Comparison of ENCODE assay signal across 26 cellular contexts in the genomic region with DNA sequence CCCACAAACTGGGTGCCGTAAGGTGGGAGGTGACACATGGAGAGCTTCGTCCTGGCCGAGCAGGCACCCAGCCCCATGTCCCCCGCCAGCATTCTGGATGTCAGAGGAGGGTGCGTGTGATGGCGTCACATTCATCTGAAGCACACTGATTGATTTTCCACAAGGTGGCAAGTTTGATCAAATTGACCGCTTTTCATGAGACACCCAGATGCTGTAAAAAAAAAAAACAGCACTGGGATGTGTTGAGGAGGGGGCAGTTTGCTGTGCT. TPM values are rescaled to one million over a fixed set of nuclear protein-coding genes. Genes with fewer than 3 reads are reported as not detected.
DNase-seq lines count a peak whose midpoint lies in the region; ATAC-seq and TF ChIP-seq lines count a peak whose summit lies in the region.
"Had no signal": no experiment of that assay in that cellular context is flagged by ENCODE, and none has a peak within 500 bp of the region (broad histone marks: within the 10 kb centered on the region; RNA-seq: fewer than 3 reads in every experiment).

No MANE protein-coding gene starts in this region.

- intact Hi-C loops in cardiac septum (cut with DNase I) = no loop called here

- no peaks in the 10 kb centered on the region for H3K9me3 ChIP-seq in cardiac muscle cell (ENCODE audit: low read depth)
- H3K9me3 ChIP-seq: SJCRH30 had no signal

- H3K27me3 ChIP-seq in cardiac muscle cell = no peaks in the 10 kb centered on the region
- H3K27me3 ChIP-seq: SJCRH30 had no signal

- H3K27ac ChIP-seq in cardiac muscle cell = peak overlapping the region; percentile 64
- H3K27ac ChIP-seq: SJCRH30 had no signal

- H3K36me3 ChIP-seq in cardiac muscle cell = peaks cover 5% of the 10 kb centered on the region

- DNase-seq in cardiac muscle cell (ENCODE audit: low read depth in 1 of 2, low spot score in 1 of 2) (no peak), cardiac septum (ENCODE audit: low spot score) (no peak), C1 segment of cervical spinal cord (lab: John Stamatoyannopoulos, UW) (no peak), OCI-M2 (lab: John Stamatoyannopoulos, UW; ENCODE audit: unreplicated experiment) (no peak), KBM-7 (no peak)
- DNase-seq in activated naive CD8-positive, alpha-beta T cell treated with anti-CD3 and anti-CD28 coated beads, Interleukin-2, amount 50 U/mL, for 24 hours = no peak
- DNase-seq: activated CD4-positive, alpha-beta T cell treated with anti-CD3 and anti-CD28 coated beads, Interleukin-2, amount 50 U/mL, for 48 hours; activated naive CD4-positive, alpha-beta T cell treated with anti-CD3 and anti-CD28 coated beads for 36 hours; cerebellar nuclear complex; hypothalamus; KG1; NCI-H1694; NCI-H2171; NCI-H524; NK-92 treated with Interleukin-12 subunit alpha and Interleukin-12 subunit beta, amount 100 ng/mL, for 24 hours; occipital lobe; SJCRH30; stimulated activated CD4-positive, alpha-beta T cell treated with anti-CD3 and anti-CD28 coated beads, Interleukin-4, amount 100 ng/mL, for 24 hours; stimulated activated naive CD8-positive, alpha-beta T cell treated with anti-CD3 and anti-CD28 coated beads, Interleukin-15, amount 100 ng/mL, for 72 hours; T-helper 2 cell had no signal

- in situ Hi-C loops in KBM-7 (cut with MboI; ENCODE audit: low pct_unique_long_range_greater_than_20kb, low sequenced_read_pairs) = no loop called here

- no peak for TF ChIP-seq CTCF in cardiac muscle cell (IDR thresholded peaks at IDR 0.05; ENCODE audit: low read depth, low read length)
- no peak for TF ChIP-seq CTCF in nephron (IDR thresholded peaks at IDR 0.05; ENCODE audit: unreplicated experiment in 3 of 3)

- peaks cover 26% of the 10 kb centered on the region for H3K4me1 Mint-ChIP-seq in activated naive CD8-positive, alpha-beta T cell treated with anti-CD3 and anti-CD28 coated beads, Interleukin-2, amount 50 U/mL, for 24 hours
- peaks cover 4% of the 10 kb centered on the region for H3K4me1 Mint-ChIP-seq in nephron

- H3K27me3 Mint-ChIP-seq in activated naive CD8-positive, alpha-beta T cell treated with anti-CD3 and anti-CD28 coated beads, Interleukin-2, amount 50 U/mL, for 24 hours = no peaks in the 10 kb centered on the region
- H3K27me3 Mint-ChIP-seq in nephron (ENCODE audit: low read depth) = no peaks in the 10 kb centered on the region
- H3K27me3 Mint-ChIP-seq: stimulated activated naive CD8-positive, alpha-beta T cell treated with anti-CD3 and anti-CD28 coated beads, Interleukin-15, amount 100 ng/mL, for 72 hours had no signal

- H3K36me3 Mint-ChIP-seq in activated naive CD8-positive, alpha-beta T cell treated with anti-CD3 and anti-CD28 coated beads, Interleukin-2, amount 50 U/mL, for 24 hours (ENCODE audit: low read depth) = peaks cover 16% of the 10 kb centered on the region
- H3K36me3 Mint-ChIP-seq in nephron (ENCODE audit: low read depth) = peaks cover 16% of the 10 kb centered on the region

- no peak for ATAC-seq in activated naive CD8-positive, alpha-beta T cell treated with anti-CD3 and anti-CD28 coated beads, Interleukin-2, amount 50 U/mL, for 24 hours
- ATAC-seq: Panc1; stimulated activated naive CD8-positive, alpha-beta T cell treated with anti-CD3 and anti-CD28 coated beads, Interleukin-15, amount 100 ng/mL, for 72 hours had no signal

- no peaks in the 10 kb centered on the region for H3K9me3 Mint-ChIP-seq in activated naive CD8-positive, alpha-beta T cell treated with anti-CD3 and anti-CD28 coated beads, Interleukin-2, amount 50 U/mL, for 24 hours
- H3K9me3 Mint-ChIP-seq in nephron = no peaks in the 10 kb centered on the region
- H3K9me3 Mint-ChIP-seq: activated naive CD4-positive, alpha-beta T cell treated with anti-CD3 and anti-CD28 coated beads for 36 hours; stimulated activated naive CD8-positive, alpha-beta T cell treated with anti-CD3 and anti-CD28 coated beads, Interleukin-15, amount 100 ng/mL, for 72 hours had no signal

- no peak overlapping the region for H3K4me3 Mint-ChIP-seq in activated naive CD8-positive, alpha-beta T cell treated with anti-CD3 and anti-CD28 coated beads, Interleukin-2, amount 50 U/mL, for 24 hours
- H3K4me3 Mint-ChIP-seq in nephron = no peak overlapping the region
- H3K4me3 Mint-ChIP-seq: activated naive CD4-positive, alpha-beta T cell treated with anti-CD3 and anti-CD28 coated beads for 36 hours; stimulated activated naive CD8-positive, alpha-beta T cell treated with anti-CD3 and anti-CD28 coated beads, Interleukin-15, amount 100 ng/mL, for 72 hours had no signal

- peak overlapping the region; percentile 72 for H3K27ac Mint-ChIP-seq in activated naive CD8-positive, alpha-beta T cell treated with anti-CD3 and anti-CD28 coated beads, Interleukin-2, amount 50 U/mL, for 24 hours
- H3K27ac Mint-ChIP-seq in nephron = peak overlapping the region in 2 of 3 experiments; percentile 71 to 83
- H3K27ac Mint-ChIP-seq: stimulated activated naive CD8-positive, alpha-beta T cell treated with anti-CD3 and anti-CD28 coated beads, Interleukin-15, amount 100 ng/mL, for 72 hours had no signal

- no peak overlapping the region for H3K4me3 ChIP-seq in cardiac muscle cell
- H3K4me3 ChIP-seq: SJCRH30 had no signal

- peaks cover 12% of the 10 kb centered on the region for H3K4me1 ChIP-seq in cardiac muscle cell (ENCODE audit: low read depth)

RNA-seq across cellular contexts. Expression of gene SLC25A29, which starts 24.2 kb away (rescaled TPM):
- 63.3 and 125 TPM in 2 replicates for total RNA-seq in cardiac muscle cell
- 49.4 and 55.8 TPM in 2 replicates for polyA plus RNA-seq in cardiac muscle cell
- 29.3 TPM for total RNA-seq in cardiac septum

RNA-seq across cellular contexts. Expression of gene SLC25A47, which starts 41.1 kb away (rescaled TPM):
- total RNA-seq in cardiac muscle cell (not detected in 2 replicates), cardiac septum (not detected)
- 0.09 and 0.80 TPM in 2 replicates for polyA plus RNA-seq in cardiac muscle cell
- total RNA-seq: activated naive CD4-positive, alpha-beta T cell treated with anti-CD3 and anti-CD28 coated beads for 36 hours; aorta; esophagus mucosa; frontal cortex; occipital lobe; renal cortical epithelial cell; SJCRH30 had no signal
- polyA plus RNA-seq: aorta had no signal

RNA-seq across cellular contexts. Expression of gene YY1, which starts 43.1 kb away (rescaled TPM):
- 64.2 and 73.4 TPM in 2 replicates for total RNA-seq in cardiac muscle cell
- 27.0 and 28.6 TPM in 2 replicates for polyA plus RNA-seq in cardiac muscle cell
- total RNA-seq in cardiac septum = 44.3 TPM
